In genomic region chr11:87804176-87804575, GRCh38 we compare ENCODE assay signal across 18 cellular contexts.
DNase-seq lines count a peak whose midpoint lies in the region; ATAC-seq and TF ChIP-seq lines count a peak whose summit lies in the region.
"Had no signal": no experiment of that assay in that cellular context is flagged by ENCODE, and none has a peak within 500 bp of the region (broad histone marks: within the 10 kb centered on the region; RNA-seq: fewer than 3 reads in every experiment).

No MANE protein-coding gene starts in this region.

- H3K36me3 ChIP-seq in HUES48 (ENCODE audit: control insufficient read depth, insufficient read depth, low read length), result no peaks in the 10 kb centered on the region
- H3K36me3 ChIP-seq: HAP-1 had no signal

- DNase-seq in WTC11 (ENCODE audit: low spot score) (no peak), iPS-NIHi11 (ENCODE audit: low spot score) (peak; percentile 17), AG08395 (ENCODE audit: low spot score) (no peak)
- DNase-seq in stimulated activated naive CD4-positive, alpha-beta T cell treated with Interleukin-2 at 50 U/mL for 16 hours (lab: John Stamatoyannopoulos, UW), result no peak
- DNase-seq: CD8-positive, alpha-beta T cell; COR-L47; DMS153; DND-41; GDM1; GM23248 had no signal

- H3K9me3 Mint-ChIP-seq in WTC11, result peaks cover 3% of the 10 kb centered on the region

- TF ChIP-seq CTCF in WTC11 (IDR thresholded peaks at IDR 0.05), result no peak

- peak overlapping the region; percentile 38 for H3K27ac ChIP-seq in HUES48 (ENCODE audit: low read depth, low read length)
- H3K27ac ChIP-seq: A549, GM23248, HL-60 had no signal

- no peaks in the 10 kb centered on the region for H3K9me3 ChIP-seq in HUES48 (ENCODE audit: control insufficient read depth, insufficient read depth, low read length)
- H3K9me3 ChIP-seq: A549, HAP-1 had no signal

- H3K4me3 Mint-ChIP-seq in WTC11, result no peak overlapping the region
- H3K4me3 Mint-ChIP-seq: CD14-positive monocyte; CD8-positive, alpha-beta T cell had no signal

- POLR2A ChIA-PET in WTC11 (lab: Charles Lee), result no interaction called here

- ATAC-seq in WTC11 (peak; percentile 72), HG03175 (IDR thresholded peaks at IDR 0.05; ENCODE audit: unreplicated experiment) (no peak), GM19351 (IDR thresholded peaks at IDR 0.05; ENCODE audit: unreplicated experiment) (no peak)
- ATAC-seq: A549; CD8-positive, alpha-beta T cell; K562 had no signal

- no peak overlapping the region for H3K4me3 ChIP-seq in HUES48 (ENCODE audit: low read depth, low read length)
- H3K4me3 ChIP-seq: A549, GM23248, HAP-1, K562 had no signal

- H3K27me3 ChIP-seq in HUES48 (ENCODE audit: control insufficient read depth, insufficient read depth, low read length), result no peaks in the 10 kb centered on the region

- no peaks in the 10 kb centered on the region for H3K36me3 Mint-ChIP-seq in WTC11
- H3K36me3 Mint-ChIP-seq: CD14-positive monocyte; CD8-positive, alpha-beta T cell had no signal

- H3K9ac ChIP-seq in HUES48 (ENCODE audit: low read depth, low read length), result no peak overlapping the region
- H3K9ac ChIP-seq: GM23248 had no signal

- CTCF ChIA-PET in WTC11 (lab: Charles Lee), result no interaction called here

- H3K27me3 Mint-ChIP-seq in WTC11 (ENCODE audit: low read depth), result no peaks in the 10 kb centered on the region

- no peak overlapping the region for H3K27ac Mint-ChIP-seq in WTC11
- H3K27ac Mint-ChIP-seq: CD14-positive monocyte; CD8-positive, alpha-beta T cell had no signal

- H3K4me1 ChIP-seq in HUES48 (ENCODE audit: control insufficient read depth, insufficient read depth, low read length), result no peaks in the 10 kb centered on the region
- H3K4me1 ChIP-seq: A549, HAP-1 had no signal

- H3K4me1 Mint-ChIP-seq in WTC11, result no peaks in the 10 kb centered on the region
- H3K4me1 Mint-ChIP-seq: CD14-positive monocyte had no signal

TF ChIP-seq in WTC11, 78 proteins besides CTCF, POLR2A, EP300 and RAD21:
- TF ChIP-seq FOXP4 (CRISPR knock-in tag; IDR thresholded peaks at IDR 0.05) (no peak), ZBTB21 (CRISPR knock-in tag; IDR thresholded peaks at IDR 0.05; ENCODE audit: borderline replicate concordance) (no peak), KAT7 (CRISPR knock-in tag; IDR thresholded peaks at IDR 0.05; ENCODE audit: borderline replicate concordance) (no peak), HMGA2 (CRISPR knock-in tag; IDR thresholded peaks at IDR 0.05) (no peak)
